Comparison of ENCODE assay signal across 8 cellular contexts in genomic region chrM:14460-15250, GRCh38.
"Had no signal": no experiment of that assay in that cellular context is flagged by ENCODE, and none has a peak within 500 bp of the region (broad histone marks: within the 10 kb centered on the region; RNA-seq: fewer than 3 reads in every experiment).

No MANE protein-coding gene starts in this region.

- ATAC-seq: GM23338, HCT116 had no signal

- H3K4me1 ChIP-seq: HAP-1 had no signal

- H3K9me3 ChIP-seq: HAP-1 had no signal

- H3K36me3 ChIP-seq: HAP-1 had no signal

- H3K4me2 ChIP-seq: GM23338 had no signal

- H3K4me3 ChIP-seq: GM23338, HAP-1 had no signal

- H3K27ac ChIP-seq: HL-60 had no signal

- H2AFZ ChIP-seq: GM23338 had no signal

- DNase-seq: H7, HFFc6, IMR-90, KBM-7 had no signal
